1 cellular context compared by ENCODE assay signal in genomic region chr18:63603772-63604171, GRCh38.
TF ChIP-seq lines count a peak whose summit lies in the region.

No MANE protein-coding gene starts in this region.

TF ChIP-seq in GM12878, 131 proteins besides CTCF, POLR2A, EP300 and RAD21:
- TF ChIP-seq MTA2 (IDR thresholded peaks at IDR 0.05; ENCODE audit: low read depth) (no peak), BHLHE40 (IDR thresholded peaks at IDR 0.05; ENCODE audit: borderline replicate concordance in 1 of 2, low read depth in 2 of 2, low read length in 1 of 2) (no peak), JUNB (IDR thresholded peaks at IDR 0.05) (peak; percentile 68; the same call in 1 of the 2 replicates), STAT3 (IDR thresholded peaks at IDR 0.05; ENCODE audit: low read depth, low read length) (no peak), IKZF2 (IDR thresholded peaks at IDR 0.05) (0 out of 4 replicates have a peak, but pooled peaks have one; percentile 6 to 16), FOXM1 (IDR thresholded peaks at IDR 0.05; ENCODE audit: low read depth, low read length) (0 out of 2 replicates have a peak, but pooled peaks have one; percentile 37), BCL11A (IDR thresholded peaks at IDR 0.05; ENCODE audit: low read depth, low read length) (peak; percentile 51; the same call in 1 of the 2 replicates), IRF4 (IDR thresholded peaks at IDR 0.05; ENCODE audit: low read depth, low read length) (0 out of 2 replicates have a peak, but pooled peaks have one; percentile 22), RUNX3 (IDR thresholded peaks at IDR 0.05; ENCODE audit: low read length) (peak; percentile 22; the same call in 1 of the 2 replicates), NFIC (IDR thresholded peaks at IDR 0.05; ENCODE audit: low read depth, low read length) (peak; percentile 68)
- TF ChIP-seq, protein P1, sequence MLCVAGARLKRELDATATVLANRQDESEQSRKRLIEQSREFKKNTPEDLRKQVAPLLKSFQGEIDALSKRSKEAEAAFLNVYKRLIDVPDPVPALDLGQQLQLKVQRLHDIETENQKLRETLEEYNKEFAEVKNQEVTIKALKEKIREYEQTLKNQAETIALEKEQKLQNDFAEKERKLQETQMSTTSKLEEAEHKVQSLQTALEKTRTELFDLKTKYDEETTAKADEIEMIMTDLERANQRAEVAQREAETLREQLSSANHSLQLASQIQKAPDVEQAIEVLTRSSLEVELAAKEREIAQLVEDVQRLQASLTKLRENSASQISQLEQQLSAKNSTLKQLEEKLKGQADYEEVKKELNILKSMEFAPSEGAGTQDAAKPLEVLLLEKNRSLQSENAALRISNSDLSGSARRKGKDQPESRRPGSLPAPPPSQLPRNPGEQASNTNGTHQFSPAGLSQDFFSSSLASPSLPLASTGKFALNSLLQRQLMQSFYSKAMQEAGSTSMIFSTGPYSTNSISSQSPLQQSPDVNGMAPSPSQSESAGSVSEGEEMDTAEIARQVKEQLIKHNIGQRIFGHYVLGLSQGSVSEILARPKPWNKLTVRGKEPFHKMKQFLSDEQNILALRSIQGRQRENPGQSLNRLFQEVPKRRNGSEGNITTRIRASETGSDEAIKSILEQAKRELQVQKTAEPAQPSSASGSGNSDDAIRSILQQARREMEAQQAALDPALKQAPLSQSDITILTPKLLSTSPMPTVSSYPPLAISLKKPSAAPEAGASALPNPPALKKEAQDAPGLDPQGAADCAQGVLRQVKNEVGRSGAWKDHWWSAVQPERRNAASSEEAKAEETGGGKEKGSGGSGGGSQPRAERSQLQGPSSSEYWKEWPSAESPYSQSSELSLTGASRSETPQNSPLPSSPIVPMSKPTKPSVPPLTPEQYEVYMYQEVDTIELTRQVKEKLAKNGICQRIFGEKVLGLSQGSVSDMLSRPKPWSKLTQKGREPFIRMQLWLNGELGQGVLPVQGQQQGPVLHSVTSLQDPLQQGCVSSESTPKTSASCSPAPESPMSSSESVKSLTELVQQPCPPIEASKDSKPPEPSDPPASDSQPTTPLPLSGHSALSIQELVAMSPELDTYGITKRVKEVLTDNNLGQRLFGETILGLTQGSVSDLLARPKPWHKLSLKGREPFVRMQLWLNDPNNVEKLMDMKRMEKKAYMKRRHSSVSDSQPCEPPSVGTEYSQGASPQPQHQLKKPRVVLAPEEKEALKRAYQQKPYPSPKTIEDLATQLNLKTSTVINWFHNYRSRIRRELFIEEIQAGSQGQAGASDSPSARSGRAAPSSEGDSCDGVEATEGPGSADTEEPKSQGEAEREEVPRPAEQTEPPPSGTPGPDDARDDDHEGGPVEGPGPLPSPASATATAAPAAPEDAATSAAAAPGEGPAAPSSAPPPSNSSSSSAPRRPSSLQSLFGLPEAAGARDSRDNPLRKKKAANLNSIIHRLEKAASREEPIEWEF (IDR thresholded peaks at IDR 0.05; ENCODE audit: insufficient replicate concordance, low read depth, low read length) = peak; percentile 29
- TF ChIP-seq, protein P2, sequence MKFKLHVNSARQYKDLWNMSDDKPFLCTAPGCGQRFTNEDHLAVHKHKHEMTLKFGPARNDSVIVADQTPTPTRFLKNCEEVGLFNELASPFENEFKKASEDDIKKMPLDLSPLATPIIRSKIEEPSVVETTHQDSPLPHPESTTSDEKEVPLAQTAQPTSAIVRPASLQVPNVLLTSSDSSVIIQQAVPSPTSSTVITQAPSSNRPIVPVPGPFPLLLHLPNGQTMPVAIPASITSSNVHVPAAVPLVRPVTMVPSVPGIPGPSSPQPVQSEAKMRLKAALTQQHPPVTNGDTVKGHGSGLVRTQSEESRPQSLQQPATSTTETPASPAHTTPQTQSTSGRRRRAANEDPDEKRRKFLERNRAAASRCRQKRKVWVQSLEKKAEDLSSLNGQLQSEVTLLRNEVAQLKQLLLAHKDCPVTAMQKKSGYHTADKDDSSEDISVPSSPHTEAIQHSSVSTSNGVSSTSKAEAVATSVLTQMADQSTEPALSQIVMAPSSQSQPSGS (IDR thresholded peaks at IDR 0.05; ENCODE audit: low read length) = peak; percentile 62
